In genomic region chr19:12783849-12784393, GRCh38 we compare ENCODE assay signal across 9 cellular contexts. TPM values are rescaled to one million over a fixed set of nuclear protein-coding genes. Genes with fewer than 3 reads are reported as not detected.
DNase-seq lines count a peak whose midpoint lies in the region; TF ChIP-seq lines count a peak whose summit lies in the region.
"Had no signal": no experiment of that assay in that cellular context is flagged by ENCODE, and none has a peak within 500 bp of the region (broad histone marks: within the 10 kb centered on the region; RNA-seq: fewer than 3 reads in every experiment).

No MANE protein-coding gene starts in this region.

- H3K4me3 ChIP-seq in Peyer's patch: peak overlapping the region in 1 of 4 donors; percentile 4
- no peak overlapping the region for H3K4me3 ChIP-seq in neural cell (ENCODE audit: low read length)

- H3K36me3 ChIP-seq in Peyer's patch: no peaks in the 10 kb centered on the region
- H3K36me3 ChIP-seq in neural cell (ENCODE audit: insufficient read depth, low read length): no peaks in the 10 kb centered on the region

- no peaks in the 10 kb centered on the region for H3K79me2 ChIP-seq in neural cell (replicated peaks; ENCODE audit: insufficient read depth, low read length)

- TF ChIP-seq RAD21 in neural cell (conservative IDR thresholded peaks at IDR 0.05): no peak

- H3K27ac ChIP-seq in C4-2B (peak overlapping the region; percentile 95), Peyer's patch (peak overlapping the region; percentile 97 to 100 (median 100)), neural cell (ENCODE audit: low read length) (no peak overlapping the region)

- H3K9ac ChIP-seq in neural cell (ENCODE audit: low read length): peak overlapping the region; percentile 85

- in situ Hi-C loops in KBM-7 (cut with MboI; ENCODE audit: low pct_unique_long_range_greater_than_20kb, low sequenced_read_pairs): no loop called here

- no peak overlapping the region for H3K4me2 ChIP-seq in neural cell (ENCODE audit: low read length)

- H3K27me3 ChIP-seq in Peyer's patch: no peaks in the 10 kb centered on the region
- no peaks in the 10 kb centered on the region for H3K27me3 ChIP-seq in neural cell (ENCODE audit: insufficient read depth, low read depth, low read length)

- peaks cover 24 to 74% (median 47%) of the 10 kb centered on the region in 4 donors for H3K4me1 ChIP-seq in Peyer's patch

- H2AFZ ChIP-seq in neural cell (ENCODE audit: low read depth, low read length): no peak overlapping the region

- TF ChIP-seq CTCF in C4-2B (conservative IDR thresholded peaks at IDR 0.05): no peak
- no peak for TF ChIP-seq CTCF in Peyer's patch (IDR thresholded peaks at IDR 0.05)
- TF ChIP-seq CTCF in neural cell (IDR thresholded peaks at IDR 0.05; ENCODE audit: poor library complexity, severe bottlenecking): no peak

- TF ChIP-seq POLR2A in Peyer's patch (IDR thresholded peaks at IDR 0.05): no peak
- no peak for TF ChIP-seq POLR2A in erythroblast (IDR thresholded peaks at IDR 0.05; ENCODE audit: low read length)

- TF ChIP-seq EP300 in neural cell (conservative IDR thresholded peaks at IDR 0.05; ENCODE audit: poor library complexity, severe bottlenecking): no peak

- H3F3A ChIP-seq in neural cell (ENCODE audit: insufficient read depth, low read length, poor library complexity, severe bottlenecking): no peaks in the 10 kb centered on the region

- no peaks in the 10 kb centered on the region for H4K20me1 ChIP-seq in neural cell (ENCODE audit: insufficient read depth)

- H3K9me3 ChIP-seq in Peyer's patch (no peaks in the 10 kb centered on the region), neural cell (ENCODE audit: low read length) (no peaks in the 10 kb centered on the region)

- DNase-seq in Peyer's patch (peak in 2 of 3 donors; percentile 72 to 75), erythroblast (lab: John Stamatoyannopoulos, UW) (peak; percentile 64 to 74), SW480 (ENCODE audit: low spot score) (no peak), retina (no peak), KBM-7 (no peak), DMS153 (lab: John Stamatoyannopoulos, UW) (no peak)

- no peaks in the 10 kb centered on the region for H3K9me2 ChIP-seq in neural cell (ENCODE audit: insufficient read depth, low read length)

TF ChIP-seq in neural cell, 6 proteins besides CTCF, POLR2A, EP300 and RAD21:
- TF ChIP-seq TAF1 (IDR thresholded peaks at IDR 0.05; ENCODE audit: low read depth) (no peak), POLR2AphosphoS5 (IDR thresholded peaks at IDR 0.05) (no peak), EZH2 (IDR thresholded peaks at IDR 0.05; ENCODE audit: borderline replicate concordance, insufficient read depth, low read length, poor library complexity, severe bottlenecking) (no peak), REST (IDR thresholded peaks at IDR 0.05; ENCODE audit: borderline replicate concordance) (no peak), SMC3 (conservative IDR thresholded peaks at IDR 0.05; ENCODE audit: poor library complexity) (no peak), MXI1 (conservative IDR thresholded peaks at IDR 0.05; ENCODE audit: poor library complexity, severe bottlenecking) (no peak)

RNA-seq across cellular contexts. Expression of gene JUNB, which starts 7.4 kb away (rescaled TPM):
- 100 to 1,000 TPM; 111 to 324 (median 152) TPM for total RNA-seq in Peyer's patch
- polyA plus RNA-seq in neural cell: 18.7 and 29.4 TPM in 2 replicates
- 14.1 and 26.8 TPM in 2 replicates for polyA minus RNA-seq in neural cell

RNA-seq across cellular contexts. Expression of gene HOOK2, which starts 8.6 kb away (rescaled TPM):
- 100 to 1,000 TPM; 193 to 379 (median 285) TPM for total RNA-seq in Peyer's patch
- 28.4 and 44.3 TPM in 2 replicates for polyA plus RNA-seq in neural cell
- polyA minus RNA-seq in neural cell: 14.9 and 16.1 TPM in 2 replicates

RNA-seq across cellular contexts. Expression of gene PRDX2, which starts 17.7 kb away (rescaled TPM):
- total RNA-seq in Peyer's patch: 100 to 1,000 TPM; 150 to 461 (median 375) TPM
- 832 and 882 TPM in 2 replicates for polyA plus RNA-seq in neural cell
- polyA minus RNA-seq in neural cell: 318 and 324 TPM in 2 replicates

RNA-seq across cellular contexts. Expression of gene THSD8, which starts 17.9 kb away (rescaled TPM):
- total RNA-seq in Peyer's patch: not detected
- polyA plus RNA-seq in neural cell: not detected in 2 replicates
- polyA minus RNA-seq in neural cell: not detected in 2 replicates
- total RNA-seq: mononuclear cell had no signal

RNA-seq across cellular contexts. Expression of gene RNASEH2A, which starts 22.5 kb away (rescaled TPM):
- 10 to 100 TPM in 2 of 4 donors, 1 to 10 TPM in 2; 5.9 to 24.8 (median 9.4) TPM for total RNA-seq in Peyer's patch
- 25.7 and 28.2 TPM in 2 replicates for polyA plus RNA-seq in neural cell
- 14.1 and 14.8 TPM in 2 replicates for polyA minus RNA-seq in neural cell

Comparison
In these comparisons a context has a peak if more than half of its experiments do, and no peak if none do; other contexts are left out.
1. DNase-seq: peak in Peyer's patch (2 of 3) and erythroblast (2 of 2); none in SW480 (single experiment), retina (single experiment), KBM-7 (single experiment) and DMS153 (single experiment).